36 cellular contexts compared by ENCODE assay signal in the genomic region with DNA sequence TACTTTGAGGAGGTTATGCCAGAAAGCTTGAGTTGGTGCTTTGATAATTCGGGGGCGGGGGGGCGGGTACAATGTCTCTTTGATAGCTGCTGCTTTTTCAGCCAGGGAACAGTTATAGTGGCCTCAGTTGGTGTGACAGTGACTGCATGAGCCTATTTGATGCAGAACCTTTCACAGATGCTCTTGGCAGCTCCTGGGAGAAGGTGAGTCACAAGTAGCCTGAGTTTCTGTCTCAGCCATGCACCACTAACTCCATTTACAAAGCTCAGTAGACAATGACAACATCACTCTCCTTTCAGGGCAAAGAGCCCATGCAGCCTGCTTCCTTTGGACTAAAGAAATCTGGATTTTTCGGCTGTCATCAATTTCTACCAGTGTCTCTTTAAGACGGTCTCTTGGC. TPM values are rescaled to one million over a fixed set of nuclear protein-coding genes. Genes with fewer than 3 reads are reported as not detected.
"Had no signal": no experiment of that assay in that cellular context is flagged by ENCODE, and none has a peak within 500 bp of the region (broad histone marks: within the 10 kb centered on the region; RNA-seq: fewer than 3 reads in every experiment).

No MANE protein-coding gene starts in this region.

- H3K36me3 ChIP-seq: brain microvascular endothelial cell had no signal

- DNase-seq: activated CD4-positive, alpha-beta memory T cell treated with anti-CD3 and anti-CD28 coated beads, Interleukin-2, amount 10 ng/mL, durations not matched to agents 7 days and 5 days; activated CD4-positive, alpha-beta T cell treated with anti-CD3 and anti-CD28 coated beads for 1 hour; activated CD4-positive, alpha-beta T cell treated with anti-CD3 and anti-CD28 coated beads for 48 hours; activated CD4-positive, CD25-positive, alpha-beta regulatory T cell; activated CD8-positive, alpha-beta memory T cell treated with anti-CD3 and anti-CD28 coated beads for 24 hours; activated CD8-positive, alpha-beta memory T cell treated with anti-CD3 and anti-CD28 coated beads, Interleukin-2, amount 10 ng/mL, durations not matched to agents 7 days and 5 days; activated CD8-positive, alpha-beta memory T cell treated with anti-CD3 and anti-CD28 coated beads, Interleukin-2, amount 50 U/mL, for 48 hours; activated effector memory CD4-positive, alpha-beta T cell treated with anti-CD3 and anti-CD28 coated beads, Interleukin-2, amount 50 U/mL, for 16 hours; activated naive CD4-positive, alpha-beta T cell; activated naive CD4-positive, alpha-beta T cell treated with anti-CD3 and anti-CD28 coated beads, Interleukin-2, amount 50 U/mL, for 16 hours; activated naive CD8-positive, alpha-beta T cell treated with anti-CD3 and anti-CD28 coated beads for 36 hours; activated T-cell treated with anti-CD3 and anti-CD28 coated beads, Interleukin-2, amount 50 U/mL, for 48 hours; amniotic stem cell; aorta; brain microvascular endothelial cell; central memory CD4-positive, alpha-beta T cell; NCI-H1105; NCI-H1417 treated with DMSO at 0.1 percent for 48 hours; NCI-H1694; NCI-H1930; NCI-H2081 treated with DMSO at 0.1 percent for 48 hours; NCI-H2171; NCI-H510A; NCI-H526 treated with DMSO at 0.1 percent for 48 hours; NCI-H82; PC-9; SIG-M5; T-helper 1 cell; T-helper 2 cell; T-helper 9 cell had no signal

- H3K27me3 ChIP-seq: brain microvascular endothelial cell had no signal

- H3K27ac ChIP-seq: brain microvascular endothelial cell, PC-9, RWPE1, VCaP had no signal

- H3K4me3 ChIP-seq: K562, PC-9 had no signal

RNA-seq across cellular contexts. Expression of gene SEZ6L, which starts 42.1 kb away (rescaled TPM):
- total RNA-seq: activated CD4-positive, alpha-beta memory T cell treated with anti-CD3 and anti-CD28 coated beads, Interleukin-2, amount 10 ng/mL, durations not matched to agents 7 days and 5 days; activated CD8-positive, alpha-beta memory T cell treated with anti-CD3 and anti-CD28 coated beads, Interleukin-2, amount 10 ng/mL, durations not matched to agents 7 days and 5 days; activated naive CD8-positive, alpha-beta T cell treated with anti-CD3 and anti-CD28 coated beads for 36 hours; K562; MCF 10A; OCI-LY7; PC-9; SK-MEL-5 had no signal
